32 cellular contexts compared by ENCODE assay signal in the genomic region with DNA sequence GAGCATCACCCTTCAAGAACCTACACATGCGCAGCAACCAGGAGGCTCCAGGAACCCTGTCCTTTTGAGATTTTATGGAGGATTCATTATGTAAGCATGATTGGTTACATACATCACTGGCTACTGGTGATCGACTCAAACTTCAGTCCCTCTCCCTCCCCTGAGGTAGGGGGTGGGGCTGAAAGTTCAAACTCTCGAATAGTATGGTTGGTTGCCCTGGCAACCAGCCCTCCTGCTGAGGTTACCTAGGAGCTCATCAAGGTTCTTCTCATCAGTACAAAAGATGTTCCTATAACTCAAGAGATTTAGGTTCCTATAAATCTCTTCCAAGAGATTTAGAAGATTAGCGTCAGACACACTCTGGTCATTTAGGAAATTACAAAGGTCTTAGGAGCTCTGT. TPM values are rescaled to one million over a fixed set of nuclear protein-coding genes. Genes with fewer than 3 reads are reported as not detected.
"Had no signal": no experiment of that assay in that cellular context is flagged by ENCODE, and none has a peak within 500 bp of the region (broad histone marks: within the 10 kb centered on the region; RNA-seq: fewer than 3 reads in every experiment).

No MANE protein-coding gene starts in this region.

- H3K4me3 ChIP-seq: esophagus squamous epithelium, heart right ventricle, pancreas, prostate gland, sigmoid colon, stomach, thyroid gland, upper lobe of left lung, vagina had no signal

- H3K4me1 ChIP-seq: pancreas, prostate gland had no signal

- DNase-seq: activated CD4-positive, alpha-beta T cell treated with anti-CD3 and anti-CD28 coated beads, Interleukin-2, amount 50 U/mL, for 1 hour; activated CD4-positive, CD25-positive, alpha-beta regulatory T cell treated with anti-CD3 and anti-CD28 coated beads, Interleukin-2, amount 50 U/mL, for 72 hours; activated CD8-positive, alpha-beta memory T cell treated with anti-CD3 and anti-CD28 coated beads, Interleukin-2, amount 10 ng/mL, durations not matched to agents 7 days and 5 days; activated CD8-positive, alpha-beta T cell treated with anti-CD3 and anti-CD28 coated beads, Interleukin-2, amount 10 ng/mL, durations not matched to agents 7 days and 5 days; activated T-cell treated with anti-CD3 and anti-CD28 coated beads, Interleukin-2, amount 50 U/mL, for 48 hours; anterior cingulate cortex; esophagus squamous epithelium; foreskin melanocyte; heart right ventricle; left cardiac atrium; left ventricle myocardium superior; naive thymus-derived CD4-positive, alpha-beta T cell; nucleus accumbens; pancreas; retina; sigmoid colon; small intestine; stimulated activated CD4-positive, alpha-beta T cell treated with anti-CD3 and anti-CD28 coated beads, Interleukin-4, amount 100 ng/mL, for 24 hours; stomach; T-helper 9 cell; thyroid gland; upper lobe of left lung had no signal

- H3K4me3 Mint-ChIP-seq: activated CD8-positive, alpha-beta memory T cell treated with anti-CD3 and anti-CD28 coated beads, Interleukin-2, amount 10 ng/mL, durations not matched to agents 7 days and 5 days; activated CD8-positive, alpha-beta T cell treated with anti-CD3 and anti-CD28 coated beads, Interleukin-2, amount 10 ng/mL, durations not matched to agents 7 days and 5 days; central memory CD8-positive, alpha-beta T cell; dendritic cell treated with granulocyte-macrophage colony-stimulating factor and Interleukin-4, amounts not matched to agents 40 ng/mL and 50 ng/mL, for 4 days; naive thymus-derived CD4-positive, alpha-beta T cell; stimulated activated effector memory CD8-positive, alpha-beta T cell treated with anti-CD3 and anti-CD28 coated beads, Interleukin-12 subunit alpha, Interleukin-12 subunit beta, amount 100 ng/mL, for 72 hours; T-helper 1 cell treated with Interleukin-12 subunit alpha and Interleukin-12 subunit beta and Interleukin-4 antibody, amounts not matched to agents 30 μg/mL and 1 μg/mL, for 36 hours had no signal

- H3K27ac ChIP-seq: esophagus squamous epithelium, heart right ventricle, pancreas, prostate gland, sigmoid colon, stomach, thyroid gland, upper lobe of left lung, vagina, VCaP had no signal

- H3K27me3 ChIP-seq: vagina had no signal

- H3K9me3 Mint-ChIP-seq: central memory CD8-positive, alpha-beta T cell had no signal

- H3K36me3 ChIP-seq: esophagus squamous epithelium, heart right ventricle, pancreas, prostate gland, sigmoid colon, stomach, thyroid gland, upper lobe of left lung, vagina had no signal

- H3K27ac Mint-ChIP-seq: activated CD8-positive, alpha-beta memory T cell treated with anti-CD3 and anti-CD28 coated beads, Interleukin-2, amount 10 ng/mL, durations not matched to agents 7 days and 5 days; activated CD8-positive, alpha-beta T cell treated with anti-CD3 and anti-CD28 coated beads, Interleukin-2, amount 10 ng/mL, durations not matched to agents 7 days and 5 days; activated naive CD4-positive, alpha-beta T cell treated with anti-CD3 and anti-CD28 coated beads, Interleukin-2, amount 50 U/mL, for 72 hours; activated T-helper 2 cell treated with anti-CD3 and anti-CD28 coated beads, Interferon-gamma antibody, Interleukin-2, Interleukin-4, amounts not matched to agents 10 μg/mL and 5 μg/mL and 100 μg/mL, durations not matched to agents 14 hours and 24 hours and 36 hours; dendritic cell treated with granulocyte-macrophage colony-stimulating factor and Interleukin-4, amounts not matched to agents 40 ng/mL and 50 ng/mL, for 4 days; naive thymus-derived CD4-positive, alpha-beta T cell; stimulated activated effector memory CD8-positive, alpha-beta T cell treated with anti-CD3 and anti-CD28 coated beads, Interleukin-12 subunit alpha, Interleukin-12 subunit beta, amount 100 ng/mL, for 72 hours; T-helper 1 cell treated with Interleukin-12 subunit alpha and Interleukin-12 subunit beta and Interleukin-4 antibody, amounts not matched to agents 30 μg/mL and 1 μg/mL, for 36 hours had no signal

- H3K9me3 ChIP-seq: pancreas, prostate gland, thyroid gland, vagina had no signal

RNA-seq across cellular contexts. Expression of a gene that starts 55.9 kb away (rescaled TPM):
- total RNA-seq: activated CD8-positive, alpha-beta T cell treated with anti-CD3 and anti-CD28 coated beads, Interleukin-2, amount 10 ng/mL, durations not matched to agents 7 days and 5 days; activated naive CD4-positive, alpha-beta T cell treated with anti-CD3 and anti-CD28 coated beads, Interleukin-2, amount 50 U/mL, for 72 hours; activated T-helper 2 cell treated with anti-CD3 and anti-CD28 coated beads, Interferon-gamma antibody, Interleukin-2, Interleukin-4, amounts not matched to agents 10 μg/mL and 5 μg/mL and 100 μg/mL, durations not matched to agents 14 hours and 24 hours and 36 hours; vagina had no signal
- polyA plus RNA-seq: neural cell had no signal
